ENCODE assay signal across 8 cellular contexts in the genomic region with DNA sequence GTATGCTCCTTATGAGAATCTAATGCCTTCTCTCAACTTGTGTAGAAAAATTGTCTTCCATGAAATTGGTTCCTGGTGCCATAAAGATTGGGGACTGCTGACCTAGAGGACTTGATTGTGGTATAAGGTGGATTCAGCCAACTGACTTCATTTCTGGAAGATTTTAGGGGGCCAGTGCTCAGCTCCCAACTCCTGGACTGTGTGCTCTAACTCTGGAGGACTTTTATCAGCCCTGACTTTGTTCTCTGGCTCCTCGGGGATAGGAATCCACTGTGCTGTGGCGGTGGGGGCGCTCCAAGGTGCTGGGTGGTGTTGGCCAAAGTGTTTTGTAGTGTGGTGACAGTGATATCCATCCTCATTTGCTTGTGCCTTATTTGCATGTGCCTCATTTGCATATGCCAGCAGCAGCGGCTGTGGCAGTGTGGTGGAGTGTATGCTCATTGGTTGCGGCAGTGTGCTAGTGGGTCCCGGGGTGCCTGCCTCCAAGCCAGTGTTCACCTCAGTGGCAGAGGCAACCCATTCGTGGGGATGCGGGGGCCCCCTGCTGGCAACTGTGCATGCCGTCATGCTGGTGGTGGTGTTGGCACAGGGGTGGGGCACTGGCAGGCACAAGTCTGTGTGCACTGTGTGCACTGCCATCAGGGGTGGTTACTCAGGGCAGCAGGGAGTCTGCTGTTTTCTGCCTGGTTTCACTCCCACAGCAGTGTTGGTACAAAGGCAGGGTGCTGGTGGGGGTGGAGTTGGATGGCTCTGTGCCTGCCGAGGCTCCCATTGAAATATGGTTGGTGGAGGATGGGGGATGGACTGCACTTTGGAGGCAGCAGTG. TPM values are rescaled to one million over a fixed set of nuclear protein-coding genes. Genes with fewer than 3 reads are reported as not detected.
DNase-seq lines count a peak whose midpoint lies in the region; ATAC-seq and TF ChIP-seq lines count a peak whose summit lies in the region.

No MANE protein-coding gene starts in this region.

- peaks cover 6% of the 10 kb centered on the region for H3K4me1 ChIP-seq in mucosa of descending colon (ENCODE audit: low read depth)

- no peak for TF ChIP-seq CTCF in mucosa of descending colon (IDR thresholded peaks at IDR 0.05)

- peak; percentile 84 for ATAC-seq in mucosa of descending colon
- no peak for ATAC-seq in HG03571 (IDR thresholded peaks at IDR 0.05; ENCODE audit: unreplicated experiment)
- no peak for ATAC-seq in HG03354 (IDR thresholded peaks at IDR 0.05; ENCODE audit: poor library complexity, severe bottlenecking, unreplicated experiment)

- H3K4me3 ChIP-seq in mucosa of descending colon, result no peak overlapping the region

- peaks cover 7% of the 10 kb centered on the region for H3K9me3 ChIP-seq in mucosa of descending colon

- intact Hi-C loops in mucosa of descending colon (cut with DNase I, micrococcal nuclease), result no loop called here

- H3K27ac ChIP-seq in caudate nucleus (ENCODE audit: low read depth, low read length), result no peak overlapping the region

- no peaks in the 10 kb centered on the region for H3K36me3 ChIP-seq in mucosa of descending colon (ENCODE audit: low read depth)

- DNase-seq in DMS53 treated with DMSO at 0.1 percent for 48 hours (lab: John Stamatoyannopoulos, UW; ENCODE audit: unreplicated experiment), result peak; percentile 5
- DNase-seq in NAMALWA (ENCODE audit: low spot score), result peak; percentile 37
- DNase-seq in caudate nucleus (lab: John Stamatoyannopoulos, UW), result peak in 52 of 61 donors; percentile 1 to 64 (median 34)
- peak; percentile 44 to 65 (median 53) for DNase-seq in mucosa of descending colon
- DNase-seq in NCI-H1417 (lab: John Stamatoyannopoulos, UW), result no peak
- DNase-seq in AG08396 (ENCODE audit: low spot score), result no peak

RNA-seq across cellular contexts. Expression of gene EHBP1, which starts 19.6 kb away (rescaled TPM):
- total RNA-seq in mucosa of descending colon, result 100 to 1,000 TPM in 1 of 3 donors, 10 to 100 TPM in 2; 26.9 to 136 (median 28.2) TPM

Comparison
In these comparisons a context has a peak if more than half of its experiments do, and no peak if none do; other contexts are left out.
1. DNase-seq: peak in DMS53 treated with DMSO at 0.1 percent for 48 hours (single experiment), NAMALWA (single experiment), caudate nucleus (52 of 61) and mucosa of descending colon (3 of 3); none in NCI-H1417 (0 of 3) and AG08396 (single experiment).